In genomic region chr11:102111011-102111786, GRCh38 we compare ENCODE assay signal across 1 cellular context.
TF ChIP-seq lines count a peak whose summit lies in the region.

No MANE protein-coding gene starts in this region.

TF ChIP-seq in HepG2, 621 proteins besides CTCF, POLR2A, EP300 and RAD21 (continued from another document and continues in another):
- no peak for TF ChIP-seq ZNF318 (CRISPR knock-in tag; IDR thresholded peaks at IDR 0.05)
- no peak for TF ChIP-seq ATF7-NPFF (CRISPR knock-in tag; IDR thresholded peaks at IDR 0.05; ENCODE audit: low read depth)
- TF ChIP-seq ZNF772 (CRISPR knock-in tag; IDR thresholded peaks at IDR 0.05), result 0 out of 2 replicates have a peak, but pooled peaks have one; percentile 15
- peak; percentile 0; the same call in 1 of the 2 replicates for TF ChIP-seq SMAD3 (CRISPR knock-in tag; IDR thresholded peaks at IDR 0.05)
- TF ChIP-seq SIX4 (CRISPR knock-in tag; IDR thresholded peaks at IDR 0.05), result peak; percentile 50
- TF ChIP-seq CHD2 (IDR thresholded peaks at IDR 0.05; ENCODE audit: low read depth, low read length), result 0 out of 2 replicates have a peak, but pooled peaks have one; percentile 65
- TF ChIP-seq SNAPC2 (CRISPR knock-in tag; IDR thresholded peaks at IDR 0.05), result peak; percentile 75; the same call in 1 of the 2 replicates
- TF ChIP-seq ZNF343 (CRISPR knock-in tag; IDR thresholded peaks at IDR 0.05), result 0 out of 2 replicates have a peak, but pooled peaks have one; percentile 43
- TF ChIP-seq ATF7 (IDR thresholded peaks at IDR 0.05), result no peak
- no peak for TF ChIP-seq ATF7 (CRISPR knock-in tag; IDR thresholded peaks at IDR 0.05)
- TF ChIP-seq ELF3 (CRISPR knock-in tag; IDR thresholded peaks at IDR 0.05), result peak; percentile 46; the same call in 1 of the 2 replicates
- 0 out of 2 replicates have a peak, but pooled peaks have one; percentile 27 for TF ChIP-seq ZSCAN20 (CRISPR knock-in tag; IDR thresholded peaks at IDR 0.05; ENCODE audit: borderline replicate concordance)
- peak; percentile 9; the same call in 1 of the 2 replicates for TF ChIP-seq KAT8 (CRISPR knock-in tag; IDR thresholded peaks at IDR 0.05)
- peak; percentile 49 for TF ChIP-seq PTBP1 (IDR thresholded peaks at IDR 0.05; ENCODE audit: low read depth, low read length, poor library complexity, severe bottlenecking)
- TF ChIP-seq ARNTL (CRISPR knock-in tag; IDR thresholded peaks at IDR 0.05), result peak; percentile 58; the same call in 1 of the 2 replicates
- TF ChIP-seq LCORL (IDR thresholded peaks at IDR 0.05), result no peak
- peak; percentile 72; the same call in 1 of the 2 replicates for TF ChIP-seq LCORL (CRISPR knock-in tag; IDR thresholded peaks at IDR 0.05)
- no peak for TF ChIP-seq CBX1 (IDR thresholded peaks at IDR 0.05; ENCODE audit: low read depth)
- TF ChIP-seq HINFP (CRISPR knock-in tag; IDR thresholded peaks at IDR 0.05; ENCODE audit: low read depth), result no peak
- TF ChIP-seq ZC3H13 (CRISPR knock-in tag; IDR thresholded peaks at IDR 0.05), result peak; percentile 60; the same call in 1 of the 2 replicates
- TF ChIP-seq BHLHE40 (IDR thresholded peaks at IDR 0.05; ENCODE audit: low read length), result no peak; the same call in 1 of the 2 replicates
- 0 out of 2 replicates have a peak, but pooled peaks have one; percentile 9 for TF ChIP-seq STAT6 (CRISPR knock-in tag; IDR thresholded peaks at IDR 0.05; ENCODE audit: borderline replicate concordance)
- peak; percentile 65 for TF ChIP-seq SP5 (CRISPR knock-in tag; IDR thresholded peaks at IDR 0.05; ENCODE audit: borderline replicate concordance, low read depth)
- no peak for TF ChIP-seq ZNF292 (CRISPR knock-in tag; IDR thresholded peaks at IDR 0.05; ENCODE audit: borderline replicate concordance, low read depth)
- TF ChIP-seq MLLT10 (CRISPR knock-in tag; IDR thresholded peaks at IDR 0.05), result no peak
- TF ChIP-seq HNRNPK (IDR thresholded peaks at IDR 0.05; ENCODE audit: low read depth, low read length, poor library complexity, severe bottlenecking), result peak; percentile 99
- peak; percentile 64 for TF ChIP-seq HNF4G (IDR thresholded peaks at IDR 0.05; ENCODE audit: borderline replicate concordance, low read depth, low read length)
- TF ChIP-seq HNF4G (CRISPR knock-in tag; IDR thresholded peaks at IDR 0.05; ENCODE audit: borderline replicate concordance, low read depth), result no peak
- TF ChIP-seq DMTF1 (CRISPR knock-in tag; IDR thresholded peaks at IDR 0.05), result no peak
- TF ChIP-seq GABPB1 (CRISPR knock-in tag; IDR thresholded peaks at IDR 0.05), result peak; percentile 59; the same call in 1 of the 2 replicates
- peak; percentile 80 for TF ChIP-seq HDAC1 (CRISPR knock-in tag; IDR thresholded peaks at IDR 0.05)
- no peak for TF ChIP-seq TRIM22 (IDR thresholded peaks at IDR 0.05)
- peak; percentile 97 for TF ChIP-seq AGO2 (optimal IDR thresholded peaks at IDR 0.05; ENCODE audit: low read depth, low read length)
- TF ChIP-seq ZNF761 (CRISPR knock-in tag; conservative IDR thresholded peaks at IDR 0.05), result 0 out of 2 replicates have a peak, but pooled peaks have one; percentile 29
- TF ChIP-seq ZNF589 (CRISPR knock-in tag; conservative IDR thresholded peaks at IDR 0.05), result 0 out of 2 replicates have a peak, but pooled peaks have one; percentile 29
- TF ChIP-seq ZSCAN30 (CRISPR knock-in tag; IDR thresholded peaks at IDR 0.05), result no peak
- peak; percentile 60 for TF ChIP-seq TAF1 (CRISPR knock-in tag; IDR thresholded peaks at IDR 0.05)
- peak; percentile 15; the same call in 1 of the 2 replicates for TF ChIP-seq SIN3A (IDR thresholded peaks at IDR 0.05; ENCODE audit: borderline replicate concordance, low read depth, low read length)
- TF ChIP-seq BRD4 (CRISPR knock-in tag; IDR thresholded peaks at IDR 0.05), result peak; percentile 33; the same call in 1 of the 2 replicates
- TF ChIP-seq MED1 (CRISPR knock-in tag; IDR thresholded peaks at IDR 0.05), result peak; percentile 49; the same call in 1 of the 2 replicates
- 0 out of 2 replicates have a peak, but pooled peaks have one; percentile 33 for TF ChIP-seq ZNF740 (CRISPR knock-in tag; IDR thresholded peaks at IDR 0.05)
- TF ChIP-seq ZNF235 (CRISPR knock-in tag; IDR thresholded peaks at IDR 0.05; ENCODE audit: borderline replicate concordance), result 0 out of 2 replicates have a peak, but pooled peaks have one; percentile 9
- TF ChIP-seq CEBPG (CRISPR knock-in tag; IDR thresholded peaks at IDR 0.05), result peak; percentile 75
- TF ChIP-seq ZNF354B (CRISPR knock-in tag; IDR thresholded peaks at IDR 0.05), result no peak
- TF ChIP-seq ZNF546 (CRISPR knock-in tag; conservative IDR thresholded peaks at IDR 0.05), result no peak
- TF ChIP-seq KDM5B (CRISPR knock-in tag; IDR thresholded peaks at IDR 0.05; ENCODE audit: borderline replicate concordance), result peak; percentile 66; the same call in 1 of the 2 replicates
- peak; percentile 39 for TF ChIP-seq AGO1 (IDR thresholded peaks at IDR 0.05; ENCODE audit: low read depth, low read length, poor library complexity, severe bottlenecking)
- no peak; the same call in 1 of the 2 replicates for TF ChIP-seq ZNF362 (CRISPR knock-in tag; IDR thresholded peaks at IDR 0.05; ENCODE audit: borderline replicate concordance)
- peak; percentile 68; the same call in 1 of the 2 replicates for TF ChIP-seq PHF21A (CRISPR knock-in tag; IDR thresholded peaks at IDR 0.05)
- 0 out of 2 replicates have a peak, but pooled peaks have one; percentile 60 for TF ChIP-seq ZNF83 (CRISPR knock-in tag; IDR thresholded peaks at IDR 0.05; ENCODE audit: borderline replicate concordance)
- TF ChIP-seq MAZ (IDR thresholded peaks at IDR 0.05; ENCODE audit: borderline replicate concordance, low read depth, low read length), result peak; percentile 71; the same call in 1 of the 2 replicates
- TF ChIP-seq MAZ (CRISPR knock-in tag; IDR thresholded peaks at IDR 0.05; ENCODE audit: low read depth), result peak; percentile 41; the same call in 1 of the 2 replicates
